In the genomic region with DNA sequence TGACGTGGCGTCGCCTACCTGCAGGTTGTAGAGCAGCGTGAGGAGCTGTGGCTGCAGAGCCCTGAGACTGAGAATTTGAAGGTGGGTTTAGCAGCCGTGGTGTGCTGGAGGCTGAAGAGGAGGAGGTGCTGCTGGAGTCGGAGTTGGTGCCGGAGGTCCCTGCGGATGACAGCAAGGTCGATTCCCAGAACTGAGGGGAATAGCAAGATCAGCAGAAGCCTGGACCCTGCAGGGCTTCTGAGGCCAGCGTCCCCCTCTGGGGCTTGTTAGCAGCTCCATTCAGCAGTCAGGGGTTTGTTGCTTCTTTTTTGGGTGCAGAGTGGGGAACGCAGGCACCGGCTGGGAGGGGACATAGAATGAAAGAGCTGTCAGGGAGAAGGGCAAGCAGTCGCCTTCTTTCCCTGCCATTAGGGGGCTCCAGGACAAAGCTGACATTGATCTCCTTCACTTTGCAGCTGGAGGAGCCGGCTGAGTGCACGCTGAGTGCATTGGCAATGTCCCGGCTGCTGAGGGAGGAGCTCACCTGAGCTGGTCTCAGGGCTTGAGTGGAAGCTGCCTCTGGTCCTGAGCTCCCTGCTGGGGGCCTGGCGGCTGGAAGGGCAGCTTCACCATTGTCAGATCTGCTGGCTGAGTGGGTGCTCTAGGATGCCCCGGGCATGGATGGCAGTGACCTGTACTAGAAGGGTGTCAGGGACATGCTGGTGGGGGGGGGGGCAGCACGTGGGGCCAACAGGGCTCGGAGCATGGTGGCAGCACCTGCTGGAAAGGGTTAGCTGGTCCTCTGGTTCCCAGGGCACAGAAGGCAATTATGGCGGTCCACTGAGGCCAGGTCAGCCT, we compare ENCODE assay signal across 9 cellular contexts. TPM values are rescaled to one million over a fixed set of nuclear protein-coding genes. Genes with fewer than 3 reads are reported as not detected.
A peak's percentile ranks its signal among the peaks of the same experiment; 100 is the strongest.
DNase-seq lines count a peak whose midpoint lies in the region; ATAC-seq and TF ChIP-seq lines count a peak whose summit lies in the region.
"Had no signal": no experiment of that assay in that cellular context is flagged by ENCODE, and none has a peak within 500 bp of the region (broad histone marks: within the 10 kb centered on the region; RNA-seq: fewer than 3 reads in every experiment).

No MANE protein-coding gene starts in this region.

- H2AFZ ChIP-seq in GM23338 (no peak overlapping the region), OCI-LY7 (ENCODE audit: low read length) (no peak overlapping the region), hepatocyte (no peak overlapping the region)

- intact Hi-C loops in OCI-LY7 (cut with micrococcal nuclease; ENCODE audit: unreplicated experiment), result loop anchor here (5.0 kb wide), 1 partner anchor 139 kb away; no protein-coding TSS in a partner anchor

- no TSS peak for BruUV-seq in OCI-LY7 (replicated peaks; lab: Mats Ljungman, UMichigan)

- TF ChIP-seq CTCF in BJ (IDR thresholded peaks at IDR 0.05; ENCODE audit: insufficient read depth, low read depth, low read length) (peak; percentile 29; the same call in 1 of the 2 replicates), GM23338 (conservative IDR thresholded peaks at IDR 0.05; ENCODE audit: low read depth in 2 of 2) (peak; percentile 49 to 76), OCI-LY7 (conservative IDR thresholded peaks at IDR 0.05; ENCODE audit: low read length) (peak; percentile 56), hepatocyte (IDR thresholded peaks at IDR 0.05; ENCODE audit: poor library complexity) (peak; percentile 41)

- peaks cover 19% of the 10 kb centered on the region for H3K27me3 Mint-ChIP-seq in GM23338 (ENCODE audit: insufficient read depth, low read depth, poor library complexity)

- H3K9me3 ChIP-seq in OCI-LY7 (ENCODE audit: low read length) (no peaks in the 10 kb centered on the region), hepatocyte (ENCODE audit: low read depth) (no peaks in the 10 kb centered on the region)

- H3K79me2 ChIP-seq in GM23338 (replicated peaks; ENCODE audit: insufficient read depth) (no peaks in the 10 kb centered on the region), OCI-LY7 (ENCODE audit: insufficient read depth, low read depth, low read length) (no peaks in the 10 kb centered on the region), hepatocyte (no peaks in the 10 kb centered on the region)

- H3K27ac ChIP-seq in GM23338 (ENCODE audit: low read depth) (no peak overlapping the region), OCI-LY7 (ENCODE audit: low read depth, low read length, poor library complexity, severe bottlenecking) (no peak overlapping the region), hepatocyte (no peak overlapping the region)

- POLR2A ChIA-PET in BJ (lab: Charles Lee) (no interaction called here), OCI-LY7 (lab: Charles Lee) (no interaction called here)

- no peak overlapping the region for H3K27ac Mint-ChIP-seq in GM23338

- no peaks in the 10 kb centered on the region for H3K9me3 Mint-ChIP-seq in GM23338

- no peaks in the 10 kb centered on the region for H3K9me2 ChIP-seq in GM23338 (ENCODE audit: insufficient read depth)
- no peaks in the 10 kb centered on the region for H3K9me2 ChIP-seq in OCI-LY7 (ENCODE audit: insufficient read depth, low read length)
- no peaks in the 10 kb centered on the region for H3K9me2 ChIP-seq in hepatocyte (replicated peaks; ENCODE audit: insufficient read depth)

- no peak for DNase-seq in BJ (ENCODE audit: low read depth)
- DNase-seq in GM23338 (ENCODE audit: low spot score), result peak; percentile 80
- peak; percentile 45 for DNase-seq in OCI-LY7 (ENCODE audit: low spot score)
- DNase-seq in hepatocyte (ENCODE audit: low spot score), result peak; percentile 69
- DNase-seq in ureter (ENCODE audit: low spot score), result no peak
- DNase-seq in activated CD4-positive, CD25-positive, alpha-beta regulatory T cell (lab: John Stamatoyannopoulos, UW), result no peak
- no peak for DNase-seq in UCSD-AML1 (lab: John Stamatoyannopoulos, UW; ENCODE audit: unreplicated experiment)
- DNase-seq: activated CD4-positive, alpha-beta T cell treated with anti-CD3 and anti-CD28 coated beads, Interleukin-2, amount 50 U/mL, for 4 hours had no signal

- CTCF ChIA-PET in BJ (lab: Yijun Ruan, JAX) (interaction anchor here (0.7 to 4.9 kb wide), 12 partner anchors 9 to 298 kb away, joined by 3 to 37 read pairs (median 3); no protein-coding TSS in a partner anchor), OCI-LY7 (lab: Charles Lee; ENCODE audit: unreplicated experiment) (no interaction called here)

- H3K4me3 ChIP-seq in BJ (ENCODE audit: low read depth, low read length), result no peak overlapping the region
- H3K4me3 ChIP-seq in GM23338, result no peak overlapping the region
- H3K4me3 ChIP-seq in OCI-LY7 (ENCODE audit: low read depth, low read length, poor library complexity, severe bottlenecking), result no peak overlapping the region
- no peak overlapping the region for H3K4me3 ChIP-seq in hepatocyte

- H3F3A ChIP-seq in GM23338 (replicated peaks; ENCODE audit: low read depth), result no peaks in the 10 kb centered on the region

- H4K20me1 ChIP-seq in GM23338 (replicated peaks; ENCODE audit: insufficient read depth) (no peaks in the 10 kb centered on the region), OCI-LY7 (ENCODE audit: insufficient read depth, low read length) (no peaks in the 10 kb centered on the region), hepatocyte (ENCODE audit: insufficient read depth, poor library complexity, severe bottlenecking) (no peaks in the 10 kb centered on the region)

- H3K4me2 ChIP-seq in GM23338 (no peak overlapping the region), OCI-LY7 (ENCODE audit: low read length) (no peak overlapping the region), hepatocyte (no peak overlapping the region)

- ATAC-seq in GM23338 (peak; percentile 89), HG03108 (IDR thresholded peaks at IDR 0.05; ENCODE audit: unreplicated experiment) (no peak)

- H3K4me1 Mint-ChIP-seq in GM23338, result peaks cover 2% of the 10 kb centered on the region; the same call in 1 of the 3 replicates

- H3K36me3 ChIP-seq in BJ (ENCODE audit: control insufficient read depth, insufficient read depth, low read length) (no peaks in the 10 kb centered on the region), GM23338 (ENCODE audit: insufficient read depth) (no peaks in the 10 kb centered on the region), OCI-LY7 (ENCODE audit: insufficient read depth, low read length) (no peaks in the 10 kb centered on the region), hepatocyte (replicated peaks; ENCODE audit: insufficient read depth, low read depth) (no peaks in the 10 kb centered on the region)

- H3K4me1 ChIP-seq in GM23338 (ENCODE audit: insufficient read depth) (no peaks in the 10 kb centered on the region), OCI-LY7 (ENCODE audit: insufficient read depth, low read length, poor library complexity, severe bottlenecking) (no peaks in the 10 kb centered on the region), hepatocyte (ENCODE audit: insufficient read depth) (no peaks in the 10 kb centered on the region)

- 54% methylated on average over 20 of the region's 21 CpGs for WGBS in hepatocyte (ENCODE audit: low lambda C conversion rate, missing lambda C conversion rate)

- H3K27me3 ChIP-seq in BJ (ENCODE audit: control insufficient read depth, insufficient read depth, low read length), result peaks cover 14% of the 10 kb centered on the region
- H3K27me3 ChIP-seq in GM23338 (ENCODE audit: insufficient read depth), result peaks cover 10% of the 10 kb centered on the region; the same call in 1 of the 2 replicates
- H3K27me3 ChIP-seq in hepatocyte, result no peaks in the 10 kb centered on the region

- no peak overlapping the region for H3K4me3 Mint-ChIP-seq in GM23338

- H3K36me3 Mint-ChIP-seq in GM23338 (ENCODE audit: low read depth), result no peaks in the 10 kb centered on the region

TF ChIP-seq in GM23338, 12 proteins besides CTCF, POLR2A, EP300 and RAD21 (continues in another document):
- TF ChIP-seq STAT1 (IDR thresholded peaks at IDR 0.05; ENCODE audit: unreplicated experiment), result no peak
- TF ChIP-seq ZNF331 (CRISPR knock-in tag; IDR thresholded peaks at IDR 0.05; ENCODE audit: low read depth), result no peak
- TF ChIP-seq, protein P1, sequence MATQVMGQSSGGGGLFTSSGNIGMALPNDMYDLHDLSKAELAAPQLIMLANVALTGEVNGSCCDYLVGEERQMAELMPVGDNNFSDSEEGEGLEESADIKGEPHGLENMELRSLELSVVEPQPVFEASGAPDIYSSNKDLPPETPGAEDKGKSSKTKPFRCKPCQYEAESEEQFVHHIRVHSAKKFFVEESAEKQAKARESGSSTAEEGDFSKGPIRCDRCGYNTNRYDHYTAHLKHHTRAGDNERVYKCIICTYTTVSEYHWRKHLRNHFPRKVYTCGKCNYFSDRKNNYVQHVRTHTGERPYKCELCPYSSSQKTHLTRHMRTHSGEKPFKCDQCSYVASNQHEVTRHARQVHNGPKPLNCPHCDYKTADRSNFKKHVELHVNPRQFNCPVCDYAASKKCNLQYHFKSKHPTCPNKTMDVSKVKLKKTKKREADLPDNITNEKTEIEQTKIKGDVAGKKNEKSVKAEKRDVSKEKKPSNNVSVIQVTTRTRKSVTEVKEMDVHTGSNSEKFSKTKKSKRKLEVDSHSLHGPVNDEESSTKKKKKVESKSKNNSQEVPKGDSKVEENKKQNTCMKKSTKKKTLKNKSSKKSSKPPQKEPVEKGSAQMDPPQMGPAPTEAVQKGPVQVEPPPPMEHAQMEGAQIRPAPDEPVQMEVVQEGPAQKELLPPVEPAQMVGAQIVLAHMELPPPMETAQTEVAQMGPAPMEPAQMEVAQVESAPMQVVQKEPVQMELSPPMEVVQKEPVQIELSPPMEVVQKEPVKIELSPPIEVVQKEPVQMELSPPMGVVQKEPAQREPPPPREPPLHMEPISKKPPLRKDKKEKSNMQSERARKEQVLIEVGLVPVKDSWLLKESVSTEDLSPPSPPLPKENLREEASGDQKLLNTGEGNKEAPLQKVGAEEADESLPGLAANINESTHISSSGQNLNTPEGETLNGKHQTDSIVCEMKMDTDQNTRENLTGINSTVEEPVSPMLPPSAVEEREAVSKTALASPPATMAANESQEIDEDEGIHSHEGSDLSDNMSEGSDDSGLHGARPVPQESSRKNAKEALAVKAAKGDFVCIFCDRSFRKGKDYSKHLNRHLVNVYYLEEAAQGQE (IDR thresholded peaks at IDR 0.05; ENCODE audit: unreplicated experiment), result no peak

RNA-seq across cellular contexts. Expression of a gene that starts 20.8 kb away (rescaled TPM):
- polyA plus RNA-seq in BJ (2011; rRNA removed), result not detected in 2 replicates
- not detected in 2 replicates for polyA minus RNA-seq in BJ (2011; rRNA and poly(A)+ RNA removed)
- not detected in 2 replicates for total RNA-seq in GM23338 (2014; rRNA removed; shearing (Covaris generic))
- polyA plus RNA-seq in GM23338 (2016; fragmentation: Nextera tagmentation; extraction: Ambion mirVana), result not detected in 2 replicates
- total RNA-seq in OCI-LY7 (2014; rRNA removed; shearing (Covaris generic)), result not detected in 2 replicates
- not detected in 2 replicates for total RNA-seq in OCI-LY7 (2022)
- not detected in 2 replicates for total RNA-seq in hepatocyte
- polyA plus RNA-seq in hepatocyte, result not detected in 2 replicates
- not detected for total RNA-seq in ureter

RNA-seq across cellular contexts. Expression of a gene that starts 24.5 kb away (rescaled TPM):
- polyA plus RNA-seq in BJ (2011; rRNA removed), result 5.0 and 10.3 TPM in 2 replicates
- polyA minus RNA-seq in BJ (2011; rRNA and poly(A)+ RNA removed), result 8.2 and 11.3 TPM in 2 replicates
- 15.7 and 22.4 TPM in 2 replicates for total RNA-seq in GM23338 (2014; rRNA removed; shearing (Covaris generic))
- 3.7 and 4.9 TPM in 2 replicates for polyA plus RNA-seq in GM23338 (2016; fragmentation: Nextera tagmentation; extraction: Ambion mirVana)
- 2.1 and 2.6 TPM in 2 replicates for total RNA-seq in OCI-LY7 (2014; rRNA removed; shearing (Covaris generic))
- 3.9 and 5.9 TPM in 2 replicates for total RNA-seq in OCI-LY7 (2022)
- total RNA-seq in hepatocyte, result 10.1 and 15.5 TPM in 2 replicates
- 4.0 and 5.8 TPM in 2 replicates for polyA plus RNA-seq in hepatocyte
- 17.2 TPM for total RNA-seq in ureter

Comparison
In these comparisons a context has a peak if more than half of its experiments do, and no peak if none do; other contexts are left out.
1. DNase-seq: peak in GM23338 (single experiment), OCI-LY7 (single experiment) and hepatocyte (single experiment); none in BJ (single experiment), ureter (single experiment), activated CD4-positive, CD25-positive, alpha-beta regulatory T cell (0 of 4) and UCSD-AML1 (single experiment).
2. Peak in every context shown above with its lines, with median percentiles within 50 percentile points of each other: CTCF ChIP-seq.